ENCODE assay signal across 8 cellular contexts in the genomic region with DNA sequence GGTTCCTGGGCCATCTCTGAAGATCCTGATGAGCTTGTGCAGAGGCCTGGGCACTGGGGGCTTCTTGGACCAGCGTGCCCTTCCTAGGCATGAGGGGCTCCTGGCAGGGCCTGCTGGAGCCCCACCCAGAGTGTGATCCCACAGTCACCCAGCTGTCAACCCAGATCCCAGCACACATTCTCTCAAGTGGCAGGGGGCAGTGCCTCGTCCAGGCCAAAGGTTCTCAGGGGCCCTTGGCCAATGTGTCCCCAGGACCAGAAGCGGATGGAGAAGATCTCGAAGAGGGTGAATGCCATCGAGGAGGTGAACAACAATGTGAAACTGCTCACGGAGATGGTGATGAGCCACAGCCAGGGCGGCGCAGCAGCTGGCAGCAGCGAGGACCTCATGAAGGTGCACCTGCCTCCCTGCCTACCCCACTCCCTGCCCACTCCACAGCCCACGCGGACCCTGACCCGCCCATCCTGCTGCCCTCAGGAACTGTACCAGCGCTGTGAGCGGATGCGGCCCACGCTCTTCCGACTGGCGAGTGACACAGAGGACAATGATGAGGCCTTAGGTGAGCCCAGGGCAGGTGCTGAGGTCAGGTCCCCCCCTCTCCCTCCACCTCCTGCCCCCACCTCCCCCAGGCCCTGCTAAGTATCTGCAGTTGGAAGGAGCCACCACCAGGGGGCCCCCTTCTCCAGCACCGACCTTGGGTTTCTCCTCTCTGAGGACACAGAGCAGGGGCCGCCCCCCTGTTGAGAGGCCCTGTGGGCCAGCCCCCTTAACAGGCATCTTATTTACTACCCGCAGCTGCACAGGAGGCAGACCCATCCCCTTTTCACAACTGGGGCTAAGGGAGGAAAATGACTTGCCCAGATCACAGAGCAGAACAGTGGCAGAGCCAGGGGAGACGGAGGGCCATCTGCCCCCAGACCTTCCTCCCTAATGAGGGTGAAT. TPM values are rescaled to one million over a fixed set of nuclear protein-coding genes. Genes with fewer than 3 reads are reported as not detected.
DNase-seq lines count a peak whose midpoint lies in the region; ATAC-seq and TF ChIP-seq lines count a peak whose summit lies in the region.

No MANE protein-coding gene starts in this region.

- H3K4me1 ChIP-seq in colonic mucosa = peaks cover 30% of the 10 kb centered on the region

- H3K36me3 ChIP-seq in colonic mucosa = no peaks in the 10 kb centered on the region

- POLR2A ChIA-PET in activated CD4-positive, alpha-beta T cell treated with anti-CD3 and anti-CD28 coated beads, Interleukin-2, amount 10 ng/mL, durations not matched to agents 7 days and 5 days (lab: Charles Lee) = no interaction called here

- CTCF ChIA-PET in activated CD4-positive, alpha-beta T cell treated with anti-CD3 and anti-CD28 coated beads, Interleukin-2, amount 10 ng/mL, durations not matched to agents 7 days and 5 days (lab: Charles Lee) = interaction anchor here (0.8 to 12.6 kb wide), 5 partner anchors 10 to 73 kb away, joined by 3 to 127 read pairs (median 4); a partner anchor contains a TSS

- H3K9me3 Mint-ChIP-seq in activated CD4-positive, alpha-beta T cell treated with anti-CD3 and anti-CD28 coated beads, Interleukin-2, amount 10 ng/mL, durations not matched to agents 7 days and 5 days = no peaks in the 10 kb centered on the region
- no peaks in the 10 kb centered on the region for H3K9me3 Mint-ChIP-seq in memory B cell

- no peak overlapping the region for H3K27ac ChIP-seq in colonic mucosa

- H3K4me1 Mint-ChIP-seq in activated CD4-positive, alpha-beta T cell treated with anti-CD3 and anti-CD28 coated beads, Interleukin-2, amount 10 ng/mL, durations not matched to agents 7 days and 5 days = peaks cover 40% of the 10 kb centered on the region
- peaks cover 51% of the 10 kb centered on the region for H3K4me1 Mint-ChIP-seq in memory B cell

- peak; percentile 93 for TF ChIP-seq CTCF in colonic mucosa (IDR thresholded peaks at IDR 0.05)

- peak overlapping the region; percentile 53 to 74 for H3K9ac ChIP-seq in colonic mucosa (ENCODE audit: low read depth in 2 of 2, low read length in 2 of 2)

- ATAC-seq in memory B cell (ENCODE audit: low read depth) = peak; percentile 68

- intact Hi-C loops in colonic mucosa (cut with DNase I) = loop anchor here (2.0 kb wide), 1 partner anchor 57 kb away; no protein-coding TSS in a partner anchor

- H3K27me3 Mint-ChIP-seq in activated CD4-positive, alpha-beta T cell treated with anti-CD3 and anti-CD28 coated beads, Interleukin-2, amount 10 ng/mL, durations not matched to agents 7 days and 5 days = no peaks in the 10 kb centered on the region
- no peaks in the 10 kb centered on the region for H3K27me3 Mint-ChIP-seq in memory B cell

- DNase-seq in NCI-H1436 (lab: John Stamatoyannopoulos, UW) (peak; percentile 60), NCI-H1436 treated with DMSO at 0.1 percent for 48 hours (lab: John Stamatoyannopoulos, UW) (no peak), NCI-H1105 (lab: John Stamatoyannopoulos, UW) (peak; percentile 45), colonic mucosa (peak; percentile 69), memory B cell (ENCODE audit: low spot score in 2 of 2) (peak; percentile 79 to 80), middle frontal gyrus (ENCODE audit: extremely low spot score, low spot score) (no peak)
- DNase-seq in activated CD4-positive, alpha-beta T cell treated with anti-CD3 and anti-CD28 coated beads, Interleukin-2, amount 10 ng/mL, durations not matched to agents 7 days and 5 days = peak; percentile 79
- peak; percentile 57 to 59 for DNase-seq in stimulated activated CD8-positive, alpha-beta memory T cell treated with anti-CD3 and anti-CD28 coated beads, Interleukin-4, amount 100 ng/mL, for 4 hours (ENCODE audit: low read depth in 2 of 2, low spot score in 1 of 2)

- H3K9me3 ChIP-seq in colonic mucosa = no peaks in the 10 kb centered on the region

- no peak overlapping the region for H3K4me3 ChIP-seq in colonic mucosa

- no peaks in the 10 kb centered on the region for H3K27me3 ChIP-seq in colonic mucosa

- H3K27ac Mint-ChIP-seq in activated CD4-positive, alpha-beta T cell treated with anti-CD3 and anti-CD28 coated beads, Interleukin-2, amount 10 ng/mL, durations not matched to agents 7 days and 5 days = peak overlapping the region; percentile 81
- peak overlapping the region; percentile 88 for H3K27ac Mint-ChIP-seq in memory B cell

- H3K4me3 Mint-ChIP-seq in activated CD4-positive, alpha-beta T cell treated with anti-CD3 and anti-CD28 coated beads, Interleukin-2, amount 10 ng/mL, durations not matched to agents 7 days and 5 days = no peak overlapping the region
- peak overlapping the region; percentile 72 for H3K4me3 Mint-ChIP-seq in memory B cell

- peaks cover 26% of the 10 kb centered on the region for H3K36me3 Mint-ChIP-seq in activated CD4-positive, alpha-beta T cell treated with anti-CD3 and anti-CD28 coated beads, Interleukin-2, amount 10 ng/mL, durations not matched to agents 7 days and 5 days (ENCODE audit: low read depth)
- peaks cover 15% of the 10 kb centered on the region for H3K36me3 Mint-ChIP-seq in memory B cell

RNA-seq across cellular contexts. Expression of a gene that starts 14.7 kb away (rescaled TPM):
- 10 to 100 TPM; 58.5 to 62.8 TPM for total RNA-seq in activated CD4-positive, alpha-beta T cell treated with anti-CD3 and anti-CD28 coated beads, Interleukin-2, amount 10 ng/mL, durations not matched to agents 7 days and 5 days
- 10 to 100 TPM; 45.7 to 90.2 TPM for total RNA-seq in colonic mucosa

RNA-seq across cellular contexts. Expression of a gene that starts 16.1 kb away (rescaled TPM):
- 100 to 1,000 TPM; 184 to 187 TPM for total RNA-seq in activated CD4-positive, alpha-beta T cell treated with anti-CD3 and anti-CD28 coated beads, Interleukin-2, amount 10 ng/mL, durations not matched to agents 7 days and 5 days
- total RNA-seq in colonic mucosa = 100 to 1,000 TPM in 1 of 2 donors, 10 to 100 TPM in 1; 91.8 to 125 TPM

RNA-seq across cellular contexts. Expression of a gene that starts 35.2 kb away (rescaled TPM):
- 10 to 100 TPM; 21.5 to 21.8 TPM for total RNA-seq in activated CD4-positive, alpha-beta T cell treated with anti-CD3 and anti-CD28 coated beads, Interleukin-2, amount 10 ng/mL, durations not matched to agents 7 days and 5 days
- total RNA-seq in colonic mucosa = 10 to 100 TPM; 24.5 to 34.0 TPM

RNA-seq across cellular contexts. Expression of a gene that starts 43.5 kb away (rescaled TPM):
- not detected for total RNA-seq in activated CD4-positive, alpha-beta T cell treated with anti-CD3 and anti-CD28 coated beads, Interleukin-2, amount 10 ng/mL, durations not matched to agents 7 days and 5 days
- total RNA-seq in colonic mucosa = 100 to 1,000 TPM; 118 to 160 TPM

RNA-seq across cellular contexts. Expression of a gene that starts 52.1 kb away (rescaled TPM):
- total RNA-seq in activated CD4-positive, alpha-beta T cell treated with anti-CD3 and anti-CD28 coated beads, Interleukin-2, amount 10 ng/mL, durations not matched to agents 7 days and 5 days = 1,000 to 10,000 TPM; 1,140 to 1,273 TPM
- 100 to 1,000 TPM in 1 of 2 donors, 10 to 100 TPM in 1; 83.3 to 222 TPM for total RNA-seq in colonic mucosa

Comparison
In these comparisons a context has a peak if more than half of its experiments do, and no peak if none do; other contexts are left out.
1. DNase-seq: peak in NCI-H1436 (single experiment), NCI-H1105 (single experiment), activated CD4-positive, alpha-beta T cell treated with anti-CD3 and anti-CD28 coated beads, Interleukin-2, amount 10 ng/mL, durations not matched to agents 7 days and 5 days (single experiment), colonic mucosa (single experiment), memory B cell (2 of 2) and stimulated activated CD8-positive, alpha-beta memory T cell treated with anti-CD3 and anti-CD28 coated beads, Interleukin-4, amount 100 ng/mL, for 4 hours (2 of 2); none in NCI-H1436 treated with DMSO at 0.1 percent for 48 hours (single experiment) and middle frontal gyrus (single experiment).